In genomic region chr5:157335534-157336422, GRCh38 we compare ENCODE assay signal across 1 cellular context.
TF ChIP-seq lines count a peak whose summit lies in the region.

No MANE protein-coding gene starts in this region.

TF ChIP-seq in HepG2, 621 proteins besides CTCF, POLR2A, EP300 and RAD21 (continued from another document):
- TF ChIP-seq ATF2 (CRISPR knock-in tag; IDR thresholded peaks at IDR 0.05) (no peak), FOXP4 (CRISPR knock-in tag; IDR thresholded peaks at IDR 0.05) (no peak), GABPB1 (CRISPR knock-in tag; IDR thresholded peaks at IDR 0.05) (no peak), ZNF773 (CRISPR knock-in tag; IDR thresholded peaks at IDR 0.05; ENCODE audit: borderline replicate concordance) (no peak), CEBPB (IDR thresholded peaks at IDR 0.05; ENCODE audit: borderline replicate concordance, low read depth, low read length) (no peak), ISL2 (CRISPR knock-in tag; IDR thresholded peaks at IDR 0.05) (no peak)
TF ChIP-seq in HepG2: peak in this region for 0.
